In genomic region chr7:100540073-100540723, GRCh38 we compare ENCODE assay signal across 1 cellular context.
A peak's percentile ranks its signal among the peaks of the same experiment; 100 is the strongest.
TF ChIP-seq lines count a peak whose summit lies in the region.

No MANE protein-coding gene starts in this region.

TF ChIP-seq in HepG2, 621 proteins besides CTCF, POLR2A, EP300 and RAD21 (continued from another document and continues in another):
- TF ChIP-seq AFF4 (CRISPR knock-in tag; IDR thresholded peaks at IDR 0.05) (no peak), RFX1 (IDR thresholded peaks at IDR 0.05) (peak; percentile 38; the same call in 1 of the 2 replicates), NFYC (CRISPR knock-in tag; IDR thresholded peaks at IDR 0.05) (peak; percentile 67), MYC (CRISPR knock-in tag; IDR thresholded peaks at IDR 0.05; ENCODE audit: borderline replicate concordance) (no peak), NFE2 (CRISPR knock-in tag; IDR thresholded peaks at IDR 0.05) (no peak), ZNF44 (CRISPR knock-in tag; IDR thresholded peaks at IDR 0.05) (no peak), ZNF841 (CRISPR knock-in tag; IDR thresholded peaks at IDR 0.05; ENCODE audit: borderline replicate concordance) (peak; percentile 13; the same call in 1 of the 2 replicates), TCF7 (IDR thresholded peaks at IDR 0.05; ENCODE audit: low read depth) (peak; percentile 87), RELA (CRISPR knock-in tag; IDR thresholded peaks at IDR 0.05) (0 out of 2 replicates have a peak, but pooled peaks have one; percentile 30), ZNF124 (CRISPR knock-in tag; IDR thresholded peaks at IDR 0.05) (0 out of 2 replicates have a peak, but pooled peaks have one; percentile 59), MBNL3 (CRISPR knock-in tag; conservative IDR thresholded peaks at IDR 0.05) (no peak), BCL6 (CRISPR knock-in tag; IDR thresholded peaks at IDR 0.05) (peak; percentile 75), SOX13 (IDR thresholded peaks at IDR 0.05) (no peak), SOX13 (CRISPR knock-in tag; conservative IDR thresholded peaks at IDR 0.05 in 1 of 2, IDR thresholded peaks at IDR 0.05 in 1 of 2) (peak in 1 of 2 experiments; percentile 71; a peak in 2 of 4 replicates), FOXP4 (CRISPR knock-in tag; IDR thresholded peaks at IDR 0.05) (peak; percentile 68), ERF (CRISPR knock-in tag; IDR thresholded peaks at IDR 0.05) (0 out of 2 replicates have a peak, but pooled peaks have one; percentile 37), ZNF607 (CRISPR knock-in tag; IDR thresholded peaks at IDR 0.05; ENCODE audit: borderline replicate concordance) (peak; percentile 48; the same call in 1 of the 2 replicates), TBX2 (CRISPR knock-in tag; IDR thresholded peaks at IDR 0.05; ENCODE audit: borderline replicate concordance) (peak; percentile 64; the same call in 1 of the 2 replicates), TOE1 (CRISPR knock-in tag; IDR thresholded peaks at IDR 0.05) (no peak), ZNF605 (CRISPR knock-in tag; IDR thresholded peaks at IDR 0.05) (peak; percentile 13; the same call in 1 of the 2 replicates), ELF3 (CRISPR knock-in tag; IDR thresholded peaks at IDR 0.05) (peak; percentile 81), GZF1 (CRISPR knock-in tag; IDR thresholded peaks at IDR 0.05) (no peak), PRDM10 (CRISPR knock-in tag; IDR thresholded peaks at IDR 0.05; ENCODE audit: low read depth) (peak; percentile 76), MLLT10 (CRISPR knock-in tag; IDR thresholded peaks at IDR 0.05) (no peak), HMGXB4 (CRISPR knock-in tag; IDR thresholded peaks at IDR 0.05; ENCODE audit: borderline replicate concordance in 1 of 2, low read depth in 1 of 2) (peak in 1 of 2 experiments; percentile 25; a peak in 1 of 4 replicates), ZNF136 (CRISPR knock-in tag; IDR thresholded peaks at IDR 0.05; ENCODE audit: low read depth) (no peak), HOXA5 (CRISPR knock-in tag; IDR thresholded peaks at IDR 0.05) (0 out of 2 replicates have a peak, but pooled peaks have one; percentile 37), MEF2D (CRISPR knock-in tag; IDR thresholded peaks at IDR 0.05) (peak; percentile 97), SIX1 (CRISPR knock-in tag; IDR thresholded peaks at IDR 0.05; ENCODE audit: borderline replicate concordance) (peak; percentile 78; the same call in 1 of the 2 replicates), THYN1 (CRISPR knock-in tag; IDR thresholded peaks at IDR 0.05; ENCODE audit: borderline replicate concordance, low read depth) (no peak), SMAD3 (CRISPR knock-in tag; IDR thresholded peaks at IDR 0.05) (peak; percentile 85), RORA (CRISPR knock-in tag; IDR thresholded peaks at IDR 0.05) (0 out of 2 replicates have a peak, but pooled peaks have one; percentile 66), SMYD3 (CRISPR knock-in tag; IDR thresholded peaks at IDR 0.05) (peak; percentile 85; the same call in 1 of the 2 replicates), FOSL2 (CRISPR knock-in tag; IDR thresholded peaks at IDR 0.05) (peak; percentile 74), MED1 (CRISPR knock-in tag; IDR thresholded peaks at IDR 0.05) (peak; percentile 94), MIXL1 (CRISPR knock-in tag; IDR thresholded peaks at IDR 0.05) (peak; percentile 66; the same call in 1 of the 2 replicates)
- TF ChIP-seq, protein P1, sequence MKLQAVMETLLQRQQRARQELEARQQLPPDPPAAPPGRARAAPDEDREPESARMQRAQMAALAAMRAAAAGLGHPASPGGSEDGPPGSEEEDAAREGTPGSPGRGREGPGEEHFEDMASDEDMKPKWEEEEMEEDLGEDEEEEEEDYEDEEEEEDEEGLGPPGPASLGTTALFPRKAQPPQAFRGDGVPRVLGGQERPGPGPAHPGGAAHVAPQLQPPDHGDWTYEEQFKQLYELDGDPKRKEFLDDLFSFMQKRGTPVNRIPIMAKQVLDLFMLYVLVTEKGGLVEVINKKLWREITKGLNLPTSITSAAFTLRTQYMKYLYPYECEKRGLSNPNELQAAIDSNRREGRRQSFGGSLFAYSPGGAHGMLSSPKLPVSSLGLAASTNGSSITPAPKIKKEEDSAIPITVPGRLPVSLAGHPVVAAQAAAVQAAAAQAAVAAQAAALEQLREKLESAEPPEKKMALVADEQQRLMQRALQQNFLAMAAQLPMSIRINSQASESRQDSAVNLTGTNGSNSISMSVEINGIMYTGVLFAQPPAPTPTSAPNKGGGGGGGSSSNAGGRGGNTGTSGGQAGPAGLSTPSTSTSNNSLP (IDR thresholded peaks at IDR 0.05; ENCODE audit: low read depth, low read length): peak; percentile 97
- TF ChIP-seq, protein P2, sequence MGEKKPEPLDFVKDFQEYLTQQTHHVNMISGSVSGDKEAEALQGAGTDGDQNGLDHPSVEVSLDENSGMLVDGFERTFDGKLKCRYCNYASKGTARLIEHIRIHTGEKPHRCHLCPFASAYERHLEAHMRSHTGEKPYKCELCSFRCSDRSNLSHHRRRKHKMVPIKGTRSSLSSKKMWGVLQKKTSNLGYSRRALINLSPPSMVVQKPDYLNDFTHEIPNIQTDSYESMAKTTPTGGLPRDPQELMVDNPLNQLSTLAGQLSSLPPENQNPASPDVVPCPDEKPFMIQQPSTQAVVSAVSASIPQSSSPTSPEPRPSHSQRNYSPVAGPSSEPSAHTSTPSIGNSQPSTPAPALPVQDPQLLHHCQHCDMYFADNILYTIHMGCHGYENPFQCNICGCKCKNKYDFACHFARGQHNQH (CRISPR knock-in tag; IDR thresholded peaks at IDR 0.05): peak; percentile 53; the same call in 1 of the 2 replicates
- TF ChIP-seq, protein P3, sequence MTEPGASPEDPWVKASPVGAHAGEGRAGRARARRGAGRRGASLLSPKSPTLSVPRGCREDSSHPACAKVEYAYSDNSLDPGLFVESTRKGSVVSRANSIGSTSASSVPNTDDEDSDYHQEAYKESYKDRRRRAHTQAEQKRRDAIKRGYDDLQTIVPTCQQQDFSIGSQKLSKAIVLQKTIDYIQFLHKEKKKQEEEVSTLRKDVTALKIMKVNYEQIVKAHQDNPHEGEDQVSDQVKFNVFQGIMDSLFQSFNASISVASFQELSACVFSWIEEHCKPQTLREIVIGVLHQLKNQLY (CRISPR knock-in tag; IDR thresholded peaks at IDR 0.05): peak; percentile 60; the same call in 1 of the 2 replicates
- TF ChIP-seq, protein P4, sequence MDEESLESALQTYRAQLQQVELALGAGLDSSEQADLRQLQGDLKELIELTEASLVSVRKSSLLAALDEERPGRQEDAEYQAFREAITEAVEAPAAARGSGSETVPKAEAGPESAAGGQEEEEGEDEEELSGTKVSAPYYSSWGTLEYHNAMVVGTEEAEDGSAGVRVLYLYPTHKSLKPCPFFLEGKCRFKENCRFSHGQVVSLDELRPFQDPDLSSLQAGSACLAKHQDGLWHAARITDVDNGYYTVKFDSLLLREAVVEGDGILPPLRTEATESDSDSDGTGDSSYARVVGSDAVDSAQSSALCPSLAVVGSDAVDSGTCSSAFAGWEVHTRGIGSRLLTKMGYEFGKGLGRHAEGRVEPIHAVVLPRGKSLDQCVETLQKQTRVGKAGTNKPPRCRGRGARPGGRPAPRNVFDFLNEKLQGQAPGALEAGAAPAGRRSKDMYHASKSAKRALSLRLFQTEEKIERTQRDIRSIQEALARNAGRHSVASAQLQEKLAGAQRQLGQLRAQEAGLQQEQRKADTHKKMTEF (CRISPR knock-in tag; IDR thresholded peaks at IDR 0.05): peak; percentile 78
- TF ChIP-seq, protein P5, sequence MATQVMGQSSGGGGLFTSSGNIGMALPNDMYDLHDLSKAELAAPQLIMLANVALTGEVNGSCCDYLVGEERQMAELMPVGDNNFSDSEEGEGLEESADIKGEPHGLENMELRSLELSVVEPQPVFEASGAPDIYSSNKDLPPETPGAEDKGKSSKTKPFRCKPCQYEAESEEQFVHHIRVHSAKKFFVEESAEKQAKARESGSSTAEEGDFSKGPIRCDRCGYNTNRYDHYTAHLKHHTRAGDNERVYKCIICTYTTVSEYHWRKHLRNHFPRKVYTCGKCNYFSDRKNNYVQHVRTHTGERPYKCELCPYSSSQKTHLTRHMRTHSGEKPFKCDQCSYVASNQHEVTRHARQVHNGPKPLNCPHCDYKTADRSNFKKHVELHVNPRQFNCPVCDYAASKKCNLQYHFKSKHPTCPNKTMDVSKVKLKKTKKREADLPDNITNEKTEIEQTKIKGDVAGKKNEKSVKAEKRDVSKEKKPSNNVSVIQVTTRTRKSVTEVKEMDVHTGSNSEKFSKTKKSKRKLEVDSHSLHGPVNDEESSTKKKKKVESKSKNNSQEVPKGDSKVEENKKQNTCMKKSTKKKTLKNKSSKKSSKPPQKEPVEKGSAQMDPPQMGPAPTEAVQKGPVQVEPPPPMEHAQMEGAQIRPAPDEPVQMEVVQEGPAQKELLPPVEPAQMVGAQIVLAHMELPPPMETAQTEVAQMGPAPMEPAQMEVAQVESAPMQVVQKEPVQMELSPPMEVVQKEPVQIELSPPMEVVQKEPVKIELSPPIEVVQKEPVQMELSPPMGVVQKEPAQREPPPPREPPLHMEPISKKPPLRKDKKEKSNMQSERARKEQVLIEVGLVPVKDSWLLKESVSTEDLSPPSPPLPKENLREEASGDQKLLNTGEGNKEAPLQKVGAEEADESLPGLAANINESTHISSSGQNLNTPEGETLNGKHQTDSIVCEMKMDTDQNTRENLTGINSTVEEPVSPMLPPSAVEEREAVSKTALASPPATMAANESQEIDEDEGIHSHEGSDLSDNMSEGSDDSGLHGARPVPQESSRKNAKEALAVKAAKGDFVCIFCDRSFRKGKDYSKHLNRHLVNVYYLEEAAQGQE (IDR thresholded peaks at IDR 0.05; ENCODE audit: borderline replicate concordance in 1 of 2, low read depth in 1 of 2, low read length in 2 of 2): no peak
